Comparison of ENCODE assay signal across 26 cellular contexts in the genomic region with DNA sequence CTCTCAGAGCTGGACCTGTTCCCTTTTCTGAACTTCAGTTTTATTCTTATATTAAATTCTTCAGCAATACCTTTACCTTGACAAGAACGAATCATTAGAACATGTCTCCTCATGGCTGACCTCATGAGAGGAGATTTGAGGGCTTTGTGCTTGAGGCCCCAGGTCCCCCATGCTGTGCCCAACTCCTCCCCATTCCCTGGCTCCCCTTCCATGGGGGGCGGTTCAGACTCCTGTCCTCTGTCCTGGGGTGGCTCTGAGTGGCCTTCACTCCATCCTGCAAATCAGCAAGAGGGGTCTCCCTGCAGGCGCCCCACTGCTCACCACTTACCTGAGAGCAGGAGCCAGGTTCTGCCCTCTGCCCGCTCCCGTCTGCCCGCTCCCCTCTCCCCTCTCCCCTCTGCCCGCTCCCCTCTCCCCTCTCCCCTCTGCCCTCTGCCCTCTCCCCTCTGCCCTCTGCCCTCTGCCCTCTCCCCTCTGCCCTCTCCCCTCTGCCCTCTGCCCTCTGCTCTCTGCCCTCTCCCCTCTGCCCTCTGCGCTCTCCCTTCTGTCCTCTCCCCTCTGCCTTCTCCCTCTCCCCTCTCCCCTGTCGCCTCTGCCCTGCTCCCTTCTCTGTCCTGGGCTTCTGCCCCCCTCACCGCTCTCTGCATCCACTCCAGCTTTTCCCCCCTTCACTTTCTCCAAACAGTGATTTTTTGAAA.
"Had no signal": no experiment of that assay in that cellular context is flagged by ENCODE, and none has a peak within 500 bp of the region (broad histone marks: within the 10 kb centered on the region; RNA-seq: fewer than 3 reads in every experiment).

No MANE protein-coding gene starts in this region.

- DNase-seq: cerebellar nuclear complex; dorsolateral prefrontal cortex; effector CD4-positive, alpha-beta T cell; hypothalamus; kidney; natural killer cell; nucleus accumbens; ovary; psoas muscle; right cardiac atrium; sigmoid colon; stimulated activated CD4-positive, alpha-beta T cell treated with anti-CD3 and anti-CD28 coated beads, Interleukin-2, amount 100 ng/mL, for 24 hours; stimulated activated CD4-positive, alpha-beta T cell treated with anti-CD3 and anti-CD28 coated beads, Interleukin-4, amount 100 ng/mL, for 24 hours; transverse colon; upper lobe of right lung; uterus had no signal

- H3K27me3 ChIP-seq: dorsolateral prefrontal cortex, ovary, suprapubic skin, transverse colon, upper lobe of right lung, uterus had no signal

- H3K36me3 ChIP-seq: ovary, sigmoid colon, suprapubic skin, transverse colon, upper lobe of right lung, uterus had no signal

- H3K4me1 Mint-ChIP-seq: memory B cell; natural killer cell; stimulated activated effector memory CD8-positive, alpha-beta T cell treated with anti-CD3 and anti-CD28 coated beads, Interleukin-12 subunit alpha, Interleukin-12 subunit beta, amount 100 ng/mL, for 72 hours had no signal

- H3K4me3 ChIP-seq: dorsolateral prefrontal cortex, lung, ovary, psoas muscle, sigmoid colon, suprapubic skin, transverse colon, upper lobe of right lung, uterus had no signal

- H3K9me3 Mint-ChIP-seq: natural killer cell; neural crest cell; stimulated activated naive CD8-positive, alpha-beta T cell treated with anti-CD3 and anti-CD28 coated beads, Interleukin-15, Interleukin-2, amounts not matched to agents 100 ng/mL and 50 ng/mL, for 24 hours had no signal

- FAIRE-seq: colon, endothelial cell of umbilical vein, frontal cortex, kidney had no signal

- H3K4me3 Mint-ChIP-seq: memory B cell; natural killer cell; stimulated activated effector memory CD8-positive, alpha-beta T cell treated with anti-CD3 and anti-CD28 coated beads, Interleukin-12 subunit alpha, Interleukin-12 subunit beta, amount 100 ng/mL, for 72 hours; stimulated activated naive CD8-positive, alpha-beta T cell treated with anti-CD3 and anti-CD28 coated beads, Interleukin-15, Interleukin-2, amounts not matched to agents 100 ng/mL and 50 ng/mL, for 24 hours had no signal

- ATAC-seq: left lobe of liver; natural killer cell; psoas muscle; right cardiac atrium; stimulated activated effector memory CD8-positive, alpha-beta T cell treated with anti-CD3 and anti-CD28 coated beads, Interleukin-12 subunit alpha, Interleukin-12 subunit beta, amount 100 ng/mL, for 72 hours; upper lobe of right lung had no signal

- H3K4me1 ChIP-seq: psoas muscle, sigmoid colon, suprapubic skin, upper lobe of right lung, uterus had no signal

- H3K27ac Mint-ChIP-seq: memory B cell; natural killer cell; stimulated activated effector memory CD8-positive, alpha-beta T cell treated with anti-CD3 and anti-CD28 coated beads, Interleukin-12 subunit alpha, Interleukin-12 subunit beta, amount 100 ng/mL, for 72 hours; stimulated activated naive CD8-positive, alpha-beta T cell treated with anti-CD3 and anti-CD28 coated beads, Interleukin-15, Interleukin-2, amounts not matched to agents 100 ng/mL and 50 ng/mL, for 24 hours had no signal

- H3K36me3 Mint-ChIP-seq: memory B cell; natural killer cell; stimulated activated effector memory CD8-positive, alpha-beta T cell treated with anti-CD3 and anti-CD28 coated beads, Interleukin-12 subunit alpha, Interleukin-12 subunit beta, amount 100 ng/mL, for 72 hours had no signal

- H3K27ac ChIP-seq: dorsolateral prefrontal cortex, ovary, psoas muscle, sigmoid colon, suprapubic skin, transverse colon, upper lobe of right lung, uterus had no signal

- H3K9me3 ChIP-seq: ovary, psoas muscle, sigmoid colon, suprapubic skin, transverse colon, upper lobe of right lung, uterus had no signal

- H3K27me3 Mint-ChIP-seq: stimulated activated naive CD8-positive, alpha-beta T cell treated with anti-CD3 and anti-CD28 coated beads, Interleukin-15, Interleukin-2, amounts not matched to agents 100 ng/mL and 50 ng/mL, for 24 hours had no signal
